In the genomic region with DNA sequence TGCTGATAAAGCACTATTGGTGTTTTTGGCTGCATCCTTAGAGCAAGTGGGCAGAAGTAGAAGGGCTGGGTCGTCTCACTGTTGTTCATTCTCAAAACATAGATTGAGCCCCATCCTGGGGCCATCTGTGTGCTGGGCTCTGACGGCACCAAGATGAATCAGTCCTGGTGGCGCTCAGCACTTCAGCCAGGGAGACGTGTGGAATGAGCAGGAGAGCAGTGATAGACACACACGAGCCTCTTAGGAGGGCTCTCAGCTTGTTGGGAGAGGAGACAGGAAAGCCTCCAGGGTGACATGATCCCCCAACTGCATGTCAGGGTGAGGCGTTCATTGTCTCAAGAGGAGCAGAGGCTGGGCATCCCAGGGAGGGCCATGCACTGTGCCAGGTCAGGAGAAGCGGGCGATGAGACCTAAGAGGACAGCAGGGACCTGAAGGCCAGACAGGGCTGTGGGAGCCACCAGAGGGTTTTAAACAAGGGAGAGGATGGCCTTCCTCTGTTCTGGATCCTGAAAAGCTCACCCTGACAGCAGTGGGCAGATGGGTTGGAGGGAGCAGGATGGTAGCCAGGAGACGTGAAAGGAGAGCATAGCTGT, we compare ENCODE assay signal across 20 cellular contexts.
"Had no signal": no experiment of that assay in that cellular context is flagged by ENCODE, and none has a peak within 500 bp of the region (broad histone marks: within the 10 kb centered on the region; RNA-seq: fewer than 3 reads in every experiment).

No MANE protein-coding gene starts in this region.

- DNase-seq: activated CD4-positive, alpha-beta memory T cell treated with anti-CD3 and anti-CD28 coated beads, Interleukin-2, amount 10 ng/mL, durations not matched to agents 7 days and 5 days; activated CD4-positive, alpha-beta T cell treated with anti-CD3 and anti-CD28 coated beads for 36 hours; activated effector memory CD4-positive, alpha-beta T cell treated with Interleukin-2 at 50 U/mL for 16 hours; activated naive CD4-positive, alpha-beta T cell treated with anti-CD3 and anti-CD28 coated beads, Interleukin-2, amount 50 U/mL, for 16 hours; activated T-cell treated with anti-CD3 and anti-CD28 coated beads, Interleukin-2, amount 50 U/mL, for 24 hours; body of pancreas; cerebellar nuclear complex; effector memory CD4-positive, alpha-beta T cell; foreskin keratinocyte; immature natural killer cell; naive thymus-derived CD4-positive, alpha-beta T cell; stimulated activated CD4-positive, alpha-beta T cell treated with anti-CD3 and anti-CD28 coated beads, Interleukin-15, amount 100 ng/mL, for 24 hours; stimulated activated CD4-positive, alpha-beta T cell treated with anti-CD3 and anti-CD28 coated beads, Interleukin-4, amount 100 ng/mL, for 1 hour; stimulated activated naive CD4-positive, alpha-beta T cell; T-helper 17 cell; upper lobe of left lung; WERI-Rb-1 had no signal

- H3K4me3 ChIP-seq: body of pancreas, skin epidermis, suprapubic skin, upper lobe of left lung had no signal

- H3K4me1 Mint-ChIP-seq: activated CD4-positive, alpha-beta memory T cell treated with anti-CD3 and anti-CD28 coated beads, Interleukin-2, amount 10 ng/mL, durations not matched to agents 7 days and 5 days; activated CD4-positive, alpha-beta T cell treated with anti-CD3 and anti-CD28 coated beads for 36 hours; immature natural killer cell; naive thymus-derived CD4-positive, alpha-beta T cell had no signal

- H3K27me3 Mint-ChIP-seq: activated CD4-positive, alpha-beta memory T cell treated with anti-CD3 and anti-CD28 coated beads, Interleukin-2, amount 10 ng/mL, durations not matched to agents 7 days and 5 days; activated CD4-positive, alpha-beta T cell treated with anti-CD3 and anti-CD28 coated beads for 36 hours; activated T-cell treated with anti-CD3 and anti-CD28 coated beads, Interleukin-2, amount 50 U/mL, for 24 hours; dendritic cell treated with granulocyte-macrophage colony-stimulating factor and Interleukin-4, amounts not matched to agents 40 ng/mL and 50 ng/mL, for 4 days; naive thymus-derived CD4-positive, alpha-beta T cell had no signal

- H3K27ac ChIP-seq: foreskin keratinocyte, suprapubic skin, WERI-Rb-1 had no signal

- H3K9me3 ChIP-seq: body of pancreas, suprapubic skin, upper lobe of left lung had no signal

- ATAC-seq: activated CD4-positive, alpha-beta T cell treated with anti-CD3 and anti-CD28 coated beads for 36 hours; body of pancreas; foreskin keratinocyte; naive thymus-derived CD4-positive, alpha-beta T cell; T-helper 17 cell had no signal

- H3K36me3 Mint-ChIP-seq: immature natural killer cell; naive thymus-derived CD4-positive, alpha-beta T cell had no signal

- H3K27me3 ChIP-seq: body of pancreas, foreskin keratinocyte, suprapubic skin, upper lobe of left lung had no signal

- H3K4me3 Mint-ChIP-seq: activated CD4-positive, alpha-beta memory T cell treated with anti-CD3 and anti-CD28 coated beads, Interleukin-2, amount 10 ng/mL, durations not matched to agents 7 days and 5 days; activated CD4-positive, alpha-beta T cell treated with anti-CD3 and anti-CD28 coated beads for 36 hours; activated T-cell treated with anti-CD3 and anti-CD28 coated beads, Interleukin-2, amount 50 U/mL, for 24 hours; dendritic cell treated with granulocyte-macrophage colony-stimulating factor and Interleukin-4, amounts not matched to agents 40 ng/mL and 50 ng/mL, for 4 days; immature natural killer cell; naive thymus-derived CD4-positive, alpha-beta T cell; T-helper 17 cell had no signal

- H3K9me3 Mint-ChIP-seq: activated CD4-positive, alpha-beta memory T cell treated with anti-CD3 and anti-CD28 coated beads, Interleukin-2, amount 10 ng/mL, durations not matched to agents 7 days and 5 days; activated T-cell treated with anti-CD3 and anti-CD28 coated beads, Interleukin-2, amount 50 U/mL, for 24 hours; dendritic cell treated with granulocyte-macrophage colony-stimulating factor and Interleukin-4, amounts not matched to agents 40 ng/mL and 50 ng/mL, for 4 days; immature natural killer cell; naive thymus-derived CD4-positive, alpha-beta T cell had no signal

- H3K27ac Mint-ChIP-seq: activated CD4-positive, alpha-beta memory T cell treated with anti-CD3 and anti-CD28 coated beads, Interleukin-2, amount 10 ng/mL, durations not matched to agents 7 days and 5 days; activated CD4-positive, alpha-beta T cell treated with anti-CD3 and anti-CD28 coated beads for 36 hours; activated T-cell treated with anti-CD3 and anti-CD28 coated beads, Interleukin-2, amount 50 U/mL, for 24 hours; dendritic cell treated with granulocyte-macrophage colony-stimulating factor and Interleukin-4, amounts not matched to agents 40 ng/mL and 50 ng/mL, for 4 days; T-helper 17 cell had no signal
